In genomic region chr1:68120136-68120791, GRCh38 we compare ENCODE assay signal across 1 cellular context.
TF ChIP-seq lines count a peak whose summit lies in the region.

No MANE protein-coding gene starts in this region.

TF ChIP-seq in GM23338, 12 proteins besides CTCF, POLR2A, EP300 and RAD21 (continued from another document):
- TF ChIP-seq REST (IDR thresholded peaks at IDR 0.05; ENCODE audit: unreplicated experiment) (no peak), EZH2 (IDR thresholded peaks at IDR 0.05; ENCODE audit: low read depth, unreplicated experiment) (no peak), ZNF114 (CRISPR knock-in tag; IDR thresholded peaks at IDR 0.05) (no peak), CREB1 (CRISPR knock-in tag; IDR thresholded peaks at IDR 0.05; ENCODE audit: low read depth) (no peak), ZNF331 (CRISPR knock-in tag; IDR thresholded peaks at IDR 0.05; ENCODE audit: low read depth) (no peak)
